In the genomic region with DNA sequence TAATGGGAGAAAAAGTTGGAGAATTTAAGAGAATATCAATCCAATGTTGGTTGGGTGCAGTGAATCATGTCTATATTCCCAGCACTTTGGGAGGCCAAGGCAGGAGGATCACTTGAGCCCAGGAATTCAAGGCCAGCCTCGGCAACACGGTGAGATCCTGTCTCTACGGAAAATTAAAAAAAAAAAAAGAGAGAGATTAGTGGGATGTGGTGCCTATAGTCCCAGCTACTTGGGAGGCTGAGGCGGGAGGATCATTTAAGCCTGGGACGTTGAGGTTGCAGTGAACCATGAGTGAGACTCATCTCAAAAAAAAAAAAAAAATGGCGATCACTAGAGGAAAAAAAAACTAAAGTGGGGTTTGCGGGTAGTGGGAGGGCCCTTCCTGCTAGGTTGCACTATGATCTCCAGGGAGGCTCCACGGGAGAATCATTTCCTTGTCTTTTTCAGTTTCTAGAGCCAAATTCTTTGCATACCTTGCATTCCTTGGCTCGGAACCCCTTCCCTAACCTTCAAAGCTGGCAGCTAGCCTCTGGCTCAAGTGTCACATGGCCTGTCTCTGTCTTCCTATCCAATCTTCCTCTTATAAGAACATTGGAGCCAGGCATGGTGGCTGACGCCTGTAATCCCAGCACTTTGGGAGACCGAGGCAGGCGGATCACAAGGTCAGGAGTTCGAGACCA, we compare ENCODE assay signal across 1 cellular context.
TF ChIP-seq lines count a peak whose summit lies in the region.

No MANE protein-coding gene starts in this region.

TF ChIP-seq in GM12878, 131 proteins besides CTCF, POLR2A, EP300 and RAD21:
- TF ChIP-seq ZNF24 (IDR thresholded peaks at IDR 0.05), result no peak
- 0 out of 2 replicates have a peak, but pooled peaks have one; percentile 11 for TF ChIP-seq ZNF384 (IDR thresholded peaks at IDR 0.05; ENCODE audit: borderline replicate concordance, low read depth, low read length)
TF ChIP-seq in GM12878: peak in this region for 1.
